Comparison of ENCODE assay signal across 8 cellular contexts in genomic region chr16:69443809-69444611, GRCh38.
A peak's percentile ranks its signal among the peaks of the same experiment; 100 is the strongest.
DNase-seq lines count a peak whose midpoint lies in the region; ATAC-seq and TF ChIP-seq lines count a peak whose summit lies in the region.

No MANE protein-coding gene starts in this region.

- no peak for TF ChIP-seq CTCF in nephron (IDR thresholded peaks at IDR 0.05; ENCODE audit: unreplicated experiment in 3 of 3)

- peak overlapping the region; percentile 51 for H3K27ac ChIP-seq in epithelial cell of prostate

- DNase-seq in UCSD-AML1 (lab: John Stamatoyannopoulos, UW; ENCODE audit: unreplicated experiment) (peak; percentile 17), epithelial cell of prostate (ENCODE audit: low read depth, low spot score) (no peak), HuH-7.5 (ENCODE audit: low spot score) (no peak), iPS-NIHi11 (ENCODE audit: low spot score) (no peak), foreskin melanocyte (no peak)

- peaks cover 34% of the 10 kb centered on the region for H3K36me3 Mint-ChIP-seq in nephron (ENCODE audit: low read depth)

- H3K4me3 Mint-ChIP-seq in nephron: peak overlapping the region in 2 of 3 experiments; percentile 38 to 63

- H3K27ac Mint-ChIP-seq in nephron: peak overlapping the region; percentile 60 to 98 (median 96)

- no peaks in the 10 kb centered on the region for H3K9me3 Mint-ChIP-seq in nephron

- no peaks in the 10 kb centered on the region for H3K27me3 Mint-ChIP-seq in nephron (ENCODE audit: low read depth)

- H3K4me1 Mint-ChIP-seq in nephron: peaks cover 36% of the 10 kb centered on the region

- ATAC-seq in GM18867 (IDR thresholded peaks at IDR 0.05; ENCODE audit: unreplicated experiment) (peak; percentile 47), HG02642 (IDR thresholded peaks at IDR 0.05; ENCODE audit: poor library complexity, unreplicated experiment) (no peak)
